In genomic region chr6:132569170-132569569, GRCh38 we compare ENCODE assay signal across 18 cellular contexts. TPM values are rescaled to one million over a fixed set of nuclear protein-coding genes. Genes with fewer than 3 reads are reported as not detected.
DNase-seq lines count a peak whose midpoint lies in the region; ATAC-seq and TF ChIP-seq lines count a peak whose summit lies in the region.
"Had no signal": no experiment of that assay in that cellular context is flagged by ENCODE, and none has a peak within 500 bp of the region (broad histone marks: within the 10 kb centered on the region; RNA-seq: fewer than 3 reads in every experiment).

No MANE protein-coding gene starts in this region.

- H3K4me1 Mint-ChIP-seq in activated T-cell treated with anti-CD3 and anti-CD28 coated beads, Interleukin-2, amount 50 U/mL, for 72 hours (ENCODE audit: low read depth), result no peaks in the 10 kb centered on the region

- H3K4me3 ChIP-seq in thyroid gland (replicated peaks in 1 of 3), result no peak overlapping the region

- peaks cover 31% of the 10 kb centered on the region for H3K27me3 Mint-ChIP-seq in activated T-cell treated with anti-CD3 and anti-CD28 coated beads, Interleukin-2, amount 50 U/mL, for 72 hours (ENCODE audit: low read depth)

- H3K36me3 Mint-ChIP-seq in activated T-cell treated with anti-CD3 and anti-CD28 coated beads, Interleukin-2, amount 50 U/mL, for 72 hours (ENCODE audit: insufficient read depth in 2 of 2), result no peaks in the 10 kb centered on the region
- no peaks in the 10 kb centered on the region for H3K36me3 Mint-ChIP-seq in activated naive CD4-positive, alpha-beta T cell treated with anti-CD3 and anti-CD28 coated beads, Interleukin-2, amount 50 U/mL, for 72 hours

- no peak for TF ChIP-seq CTCF in thyroid gland (IDR thresholded peaks at IDR 0.05)

- H3K27ac Mint-ChIP-seq in activated T-cell treated with anti-CD3 and anti-CD28 coated beads, Interleukin-2, amount 50 U/mL, for 72 hours, result no peak overlapping the region
- H3K27ac Mint-ChIP-seq in activated naive CD4-positive, alpha-beta T cell treated with anti-CD3 and anti-CD28 coated beads, Interleukin-2, amount 50 U/mL, for 72 hours, result no peak overlapping the region

- WGBS in thyroid gland, 2 donors, result 50 to 55% methylated on average over 4 of the region's 4 CpGs

- DNase-seq in C1 segment of cervical spinal cord (lab: John Stamatoyannopoulos, UW) (peak in 9 of 14 donors; percentile 4 to 46 (median 22)), caudate nucleus (lab: John Stamatoyannopoulos, UW) (peak in 51 of 61 donors; percentile 1 to 83 (median 31)), iPS-NIHi11 (ENCODE audit: low spot score) (peak; percentile 15), occipital lobe (lab: John Stamatoyannopoulos, UW) (peak; percentile 16), thyroid gland (no peak)
- DNase-seq in activated T-cell treated with anti-CD3 and anti-CD28 coated beads, Interleukin-2, amount 50 U/mL, for 72 hours, result no peak
- DNase-seq in activated naive CD4-positive, alpha-beta T cell treated with anti-CD3 and anti-CD28 coated beads, Interleukin-2, amount 50 U/mL, for 72 hours (ENCODE audit: low spot score in 2 of 2), result no peak
- no peak for DNase-seq in activated naive CD4-positive, alpha-beta T cell treated with anti-CD3 and anti-CD28 coated beads, Interleukin-2, amount 50 U/mL, for 16 hours
- DNase-seq: 8988T, DMS153, EL, HCEC 1CT, IMR-90, Kasumi-1, NCI-H187 treated with DMSO at 0.1 percent for 48 hours, NCI-H446 treated with DMSO at 0.1 percent for 48 hours, NCI-H748 treated with DMSO at 0.1 percent for 48 hours had no signal

- no peak for TF ChIP-seq POLR2A in thyroid gland (IDR thresholded peaks at IDR 0.05)

- no peaks in the 10 kb centered on the region for H3K36me3 ChIP-seq in thyroid gland

- no peaks in the 10 kb centered on the region for H3K4me1 ChIP-seq in thyroid gland

- H3K4me3 Mint-ChIP-seq in activated T-cell treated with anti-CD3 and anti-CD28 coated beads, Interleukin-2, amount 50 U/mL, for 72 hours, result no peak overlapping the region

- no peaks in the 10 kb centered on the region for H3K9me3 Mint-ChIP-seq in activated T-cell treated with anti-CD3 and anti-CD28 coated beads, Interleukin-2, amount 50 U/mL, for 72 hours
- no peaks in the 10 kb centered on the region for H3K9me3 Mint-ChIP-seq in activated naive CD4-positive, alpha-beta T cell treated with anti-CD3 and anti-CD28 coated beads, Interleukin-2, amount 50 U/mL, for 72 hours

- no peaks in the 10 kb centered on the region for H3K27me3 ChIP-seq in thyroid gland

- ATAC-seq in activated T-cell treated with anti-CD3 and anti-CD28 coated beads, Interleukin-2, amount 50 U/mL, for 72 hours (replicated peaks in 1 of 2), result no peak
- no peak for ATAC-seq in activated naive CD4-positive, alpha-beta T cell treated with anti-CD3 and anti-CD28 coated beads, Interleukin-2, amount 50 U/mL, for 72 hours

- H3K27ac ChIP-seq in caudate nucleus (ENCODE audit: low read depth, low read length), result peak overlapping the region; percentile 37
- no peak overlapping the region for H3K27ac ChIP-seq in thyroid gland
- H3K27ac ChIP-seq: C4-2B had no signal

- intact Hi-C loops in thyroid gland (cut with DNase I), result no loop called here

- H3K9me3 ChIP-seq in thyroid gland, result no peaks in the 10 kb centered on the region

RNA-seq across cellular contexts. Expression of gene TAAR6, which starts 1.0 kb away (rescaled TPM):
- total RNA-seq in occipital lobe (not detected), thyroid gland (not detected)
- total RNA-seq in activated T-cell treated with anti-CD3 and anti-CD28 coated beads, Interleukin-2, amount 50 U/mL, for 72 hours, result not detected
- total RNA-seq in activated naive CD4-positive, alpha-beta T cell treated with anti-CD3 and anti-CD28 coated beads, Interleukin-2, amount 50 U/mL, for 72 hours, result not detected
- total RNA-seq: IMR-90 had no signal

RNA-seq across cellular contexts. Expression of gene TAAR8, which starts 16.7 kb away (rescaled TPM):
- total RNA-seq in occipital lobe (not detected), thyroid gland (not detected)
- total RNA-seq in activated T-cell treated with anti-CD3 and anti-CD28 coated beads, Interleukin-2, amount 50 U/mL, for 72 hours, result not detected
- total RNA-seq in activated naive CD4-positive, alpha-beta T cell treated with anti-CD3 and anti-CD28 coated beads, Interleukin-2, amount 50 U/mL, for 72 hours, result not detected
- total RNA-seq: IMR-90 had no signal

RNA-seq across cellular contexts. Expression of gene TAAR5, which starts 20.4 kb away (rescaled TPM):
- total RNA-seq in occipital lobe, result not detected
- total RNA-seq in activated T-cell treated with anti-CD3 and anti-CD28 coated beads, Interleukin-2, amount 50 U/mL, for 72 hours, result not detected
- not detected for total RNA-seq in thyroid gland
- not detected for total RNA-seq in activated naive CD4-positive, alpha-beta T cell treated with anti-CD3 and anti-CD28 coated beads, Interleukin-2, amount 50 U/mL, for 72 hours
- total RNA-seq: IMR-90 had no signal

RNA-seq across cellular contexts. Expression of gene TAAR9, which starts 31.1 kb away (rescaled TPM):
- 0.31 TPM for total RNA-seq in occipital lobe
- not detected for total RNA-seq in activated T-cell treated with anti-CD3 and anti-CD28 coated beads, Interleukin-2, amount 50 U/mL, for 72 hours
- total RNA-seq in thyroid gland, result not detected
- total RNA-seq in activated naive CD4-positive, alpha-beta T cell treated with anti-CD3 and anti-CD28 coated beads, Interleukin-2, amount 50 U/mL, for 72 hours, result not detected
- total RNA-seq: IMR-90 had no signal

RNA-seq across cellular contexts. Expression of gene TAAR2, which starts 54.9 kb away (rescaled TPM):
- total RNA-seq in occipital lobe (not detected), thyroid gland (not detected)
- not detected for total RNA-seq in activated T-cell treated with anti-CD3 and anti-CD28 coated beads, Interleukin-2, amount 50 U/mL, for 72 hours
- total RNA-seq in activated naive CD4-positive, alpha-beta T cell treated with anti-CD3 and anti-CD28 coated beads, Interleukin-2, amount 50 U/mL, for 72 hours, result not detected
- total RNA-seq: IMR-90 had no signal

Comparison
In these comparisons a context has a peak if more than half of its experiments do, and no peak if none do; other contexts are left out.
1. DNase-seq: peak in C1 segment of cervical spinal cord (9 of 14), caudate nucleus (51 of 61), iPS-NIHi11 (single experiment) and occipital lobe (single experiment); none in activated T-cell treated with anti-CD3 and anti-CD28 coated beads, Interleukin-2, amount 50 U/mL, for 72 hours (0 of 2), thyroid gland (0 of 2), activated naive CD4-positive, alpha-beta T cell treated with anti-CD3 and anti-CD28 coated beads, Interleukin-2, amount 50 U/mL, for 72 hours (0 of 2) and activated naive CD4-positive, alpha-beta T cell treated with anti-CD3 and anti-CD28 coated beads, Interleukin-2, amount 50 U/mL, for 16 hours (single experiment).